In genomic region chr1:8226747-8227146, GRCh38 we compare ENCODE assay signal across 19 cellular contexts.
DNase-seq lines count a peak whose midpoint lies in the region; ATAC-seq, FAIRE-seq and TF ChIP-seq lines count a peak whose summit lies in the region.
"Had no signal": no experiment of that assay in that cellular context is flagged by ENCODE, and none has a peak within 500 bp of the region (broad histone marks: within the 10 kb centered on the region; RNA-seq: fewer than 3 reads in every experiment).

No MANE protein-coding gene starts in this region.

- H2BK20ac ChIP-seq in H9 (ENCODE audit: low read depth, low read length, poor library complexity, severe bottlenecking), result no peak overlapping the region

- H2BK5ac ChIP-seq in H9 (ENCODE audit: insufficient read length, low read length), result no peak overlapping the region

- H3K27me3 ChIP-seq in H9 (ENCODE audit: insufficient read depth, low read length), result no peaks in the 10 kb centered on the region
- no peaks in the 10 kb centered on the region for H3K27me3 ChIP-seq in Panc1 (ENCODE audit: control insufficient read depth, insufficient read depth, low read length)
- no peaks in the 10 kb centered on the region for H3K27me3 ChIP-seq in endothelial cell of umbilical vein (ENCODE audit: control insufficient read depth in 2 of 2, insufficient read depth in 2 of 2, low read length in 2 of 2)
- H3K27me3 ChIP-seq in PC-3 (ENCODE audit: low read length), result no peaks in the 10 kb centered on the region
- H3K27me3 ChIP-seq: BE2C, SJCRH30 had no signal

- no peak overlapping the region for H3K14ac ChIP-seq in H9 (ENCODE audit: insufficient read depth, low read length)

- H3K4me1 Mint-ChIP-seq in H9 (peaks cover 17 to 25% of the 10 kb centered on the region in 2 experiments), CD14-positive monocyte (peaks cover 34% of the 10 kb centered on the region)
- peaks cover 12% of the 10 kb centered on the region for H3K4me1 Mint-ChIP-seq in stimulated activated effector memory CD8-positive, alpha-beta T cell treated with anti-CD3 and anti-CD28 coated beads, Interleukin-12 subunit alpha, Interleukin-12 subunit beta, amount 100 ng/mL, for 72 hours

- peaks cover 2 to 16% (median 11%) of the 10 kb centered on the region in 3 experiments; a peak in 5 of 7 replicates for H3K36me3 Mint-ChIP-seq in H9 (ENCODE audit: insufficient read depth in 1 of 3, low read depth in 3 of 3)
- H3K36me3 Mint-ChIP-seq in stimulated activated effector memory CD8-positive, alpha-beta T cell treated with anti-CD3 and anti-CD28 coated beads, Interleukin-12 subunit alpha, Interleukin-12 subunit beta, amount 100 ng/mL, for 72 hours, result no peaks in the 10 kb centered on the region
- peaks cover 1 to 3% of the 10 kb centered on the region in 2 donors for H3K36me3 Mint-ChIP-seq in CD14-positive monocyte
- H3K36me3 Mint-ChIP-seq: CD8-positive, alpha-beta T cell had no signal

- CTCF ChIA-PET in Panc1 (lab: Charles Lee), result no interaction called here
- CTCF ChIA-PET in endothelial cell of umbilical vein (lab: Charles Lee), result no interaction called here
- CTCF ChIA-PET in PC-3 (lab: Charles Lee), result no interaction called here

- H3T11ph ChIP-seq in H9 (ENCODE audit: low read length), result no peak overlapping the region

- H3K36me3 ChIP-seq in Panc1 (ENCODE audit: control insufficient read depth, insufficient read depth, low read length) (no peaks in the 10 kb centered on the region), endothelial cell of umbilical vein (ENCODE audit: control insufficient read depth in 2 of 2, extremely low read depth in 1 of 2, insufficient read depth in 2 of 2, low read length in 2 of 2) (no peaks in the 10 kb centered on the region), PC-3 (ENCODE audit: low read depth, low read length) (no peaks in the 10 kb centered on the region)
- H3K36me3 ChIP-seq: BE2C, SJCRH30 had no signal

- H4K20me1 ChIP-seq in H9 (ENCODE audit: control insufficient read depth, insufficient read depth, insufficient read length), result no peaks in the 10 kb centered on the region
- H4K20me1 ChIP-seq in endothelial cell of umbilical vein (replicated peaks; ENCODE audit: control insufficient read depth, extremely low read depth, insufficient read depth, low read length), result no peaks in the 10 kb centered on the region
- H4K20me1 ChIP-seq in PC-3 (ENCODE audit: low read length), result no peaks in the 10 kb centered on the region

- TF ChIP-seq POLR2A in endothelial cell of umbilical vein (IDR thresholded peaks at IDR 0.05; ENCODE audit: low read depth, low read length), result no peak

- H3F3A ChIP-seq in PC-3 (ENCODE audit: low read length, unreplicated experiment), result no peaks in the 10 kb centered on the region

- H2AFZ ChIP-seq in H9 (ENCODE audit: low read length) (no peak overlapping the region), endothelial cell of umbilical vein (ENCODE audit: low read depth, low read length) (no peak overlapping the region), PC-3 (ENCODE audit: low read length) (no peak overlapping the region)

- TF ChIP-seq CTCF in H9 (conservative IDR thresholded peaks at IDR 0.05) (no peak), Panc1 (IDR thresholded peaks at IDR 0.05) (no peak), endothelial cell of umbilical vein (IDR thresholded peaks at IDR 0.05; ENCODE audit: extremely low read depth in 1 of 2, insufficient read depth in 1 of 2, low read depth in 1 of 2, low read length in 2 of 2) (no peak), CD14-positive monocyte (IDR thresholded peaks at IDR 0.05) (no peak), PC-3 (conservative IDR thresholded peaks at IDR 0.05; ENCODE audit: low read depth, low read length) (no peak)

- H3K18ac ChIP-seq in H9 (ENCODE audit: insufficient read length, low read depth, low read length), result no peak overlapping the region

- H3K9me3 Mint-ChIP-seq in H9 (peaks cover 15 to 17% of the 10 kb centered on the region in 2 experiments), CD14-positive monocyte (peaks cover 7 to 11% (median 10%) of the 10 kb centered on the region in 7 donors)
- peaks cover 5% of the 10 kb centered on the region for H3K9me3 Mint-ChIP-seq in stimulated activated effector memory CD8-positive, alpha-beta T cell treated with anti-CD3 and anti-CD28 coated beads, Interleukin-12 subunit alpha, Interleukin-12 subunit beta, amount 100 ng/mL, for 72 hours

- H2BK12ac ChIP-seq in H9 (ENCODE audit: insufficient read length, low read depth, low read length), result no peak overlapping the region

- H4K8ac ChIP-seq in H9 (replicated peaks; ENCODE audit: insufficient read length, low read depth, low read length), result no peak overlapping the region

- H3K4me3 Mint-ChIP-seq in H9, result no peak overlapping the region
- no peak overlapping the region for H3K4me3 Mint-ChIP-seq in stimulated activated effector memory CD8-positive, alpha-beta T cell treated with anti-CD3 and anti-CD28 coated beads, Interleukin-12 subunit alpha, Interleukin-12 subunit beta, amount 100 ng/mL, for 72 hours
- no peak overlapping the region for H3K4me3 Mint-ChIP-seq in CD14-positive monocyte
- H3K4me3 Mint-ChIP-seq: CD8-positive, alpha-beta T cell had no signal

- no peak overlapping the region for H4K91ac ChIP-seq in H9 (ENCODE audit: insufficient read length, low read depth, low read length)

- H3K4me2 ChIP-seq in H9 (ENCODE audit: insufficient read depth, insufficient read length, low read length) (no peak overlapping the region), endothelial cell of umbilical vein (ENCODE audit: insufficient read depth, low read length) (no peak overlapping the region), PC-3 (ENCODE audit: low read length) (no peak overlapping the region)

- no peak overlapping the region for H3K27ac ChIP-seq in H9 (ENCODE audit: insufficient read length, low read depth, low read length)
- H3K27ac ChIP-seq in Panc1 (ENCODE audit: low read length), result peak overlapping the region; percentile 82
- H3K27ac ChIP-seq in endothelial cell of umbilical vein (ENCODE audit: insufficient read depth, low read depth, low read length), result no peak overlapping the region
- H3K27ac ChIP-seq in PC-3 (ENCODE audit: low read length), result no peak overlapping the region
- H3K27ac ChIP-seq: SJCRH30 had no signal

- H3K4ac ChIP-seq in H9 (ENCODE audit: low read depth, low read length), result no peak overlapping the region

- no peak overlapping the region for H4K5ac ChIP-seq in H9 (ENCODE audit: insufficient read length, low read depth, low read length)

- POLR2A ChIA-PET in Panc1 (lab: Charles Lee) (no interaction called here), endothelial cell of umbilical vein (lab: Charles Lee) (interaction anchor here (0.6 kb wide), 1 partner anchor 269 kb away, joined by 4 read pairs; no protein-coding TSS in a partner anchor), PC-3 (lab: Charles Lee; ENCODE audit: unreplicated experiment) (no interaction called here)

- H3K9ac ChIP-seq in H9 (ENCODE audit: extremely low read depth, insufficient read length, low read length) (no peak overlapping the region), endothelial cell of umbilical vein (replicated peaks; ENCODE audit: extremely low read depth, insufficient read depth, low read length) (no peak overlapping the region), PC-3 (ENCODE audit: low read length) (no peak overlapping the region)

- no peak overlapping the region for H2BK15ac ChIP-seq in H9 (ENCODE audit: low read depth, low read length)

- BruUV-seq in Panc1 (replicated peaks; lab: Mats Ljungman, UMichigan), result no TSS peak
- BruUV-seq in endothelial cell of umbilical vein (replicated peaks; lab: Mats Ljungman, UMichigan), result no TSS peak
- BruUV-seq in PC-3 (replicated peaks; lab: Mats Ljungman, UMichigan), result no TSS peak

- FAIRE-seq in endothelial cell of umbilical vein (lab: Jason Lieb, UNC), result no peak
- FAIRE-seq: D721Med, G401.6, GM12892, H1 had no signal

- no peak overlapping the region for H2BK120ac ChIP-seq in H9 (ENCODE audit: low read depth, low read length, poor library complexity, severe bottlenecking)

- no peak overlapping the region for H3K23ac ChIP-seq in H9 (ENCODE audit: insufficient read length, low read depth, low read length)

- H3K9me3 ChIP-seq in H9 (ENCODE audit: control insufficient read depth, low read depth, low read length) (no peaks in the 10 kb centered on the region), Panc1 (ENCODE audit: control insufficient read depth, insufficient read depth, low read depth, low read length) (no peaks in the 10 kb centered on the region; the same call in 1 of the 2 replicates), endothelial cell of umbilical vein (replicated peaks; ENCODE audit: control insufficient read depth, insufficient read depth, low read length) (no peaks in the 10 kb centered on the region), PC-3 (ENCODE audit: low read length) (no peaks in the 10 kb centered on the region)
- H3K9me3 ChIP-seq: BE2C had no signal

- intact Hi-C loops in Panc1 (cut with micrococcal nuclease; ENCODE audit: unreplicated experiment), result no loop called here
- intact Hi-C loops in endothelial cell of umbilical vein (cut with micrococcal nuclease), result no loop called here
- intact Hi-C loops in CD14-positive monocyte (cut with micrococcal nuclease), result loop anchor here (5.0 to 10.0 kb wide), 2 partner anchors 58 to 129 kb away; no protein-coding TSS in a partner anchor
- intact Hi-C loops in PC-3 (cut with micrococcal nuclease), result no loop called here

- no peaks in the 10 kb centered on the region for H3K23me2 ChIP-seq in H9 (ENCODE audit: insufficient read length, low read depth, low read length, poor library complexity, severe bottlenecking)

- ATAC-seq in Panc1 (no peak), PC-3 (no peak; the same call in 1 of the 2 replicates)
- peak; percentile 31 for ATAC-seq in stimulated activated effector memory CD8-positive, alpha-beta T cell treated with anti-CD3 and anti-CD28 coated beads, Interleukin-12 subunit alpha, Interleukin-12 subunit beta, amount 100 ng/mL, for 72 hours
- ATAC-seq: CD8-positive, alpha-beta T cell had no signal

- no peak overlapping the region for H3K56ac ChIP-seq in H9 (ENCODE audit: insufficient read length, low read depth, low read length)

- dilution Hi-C loops in endothelial cell of umbilical vein (cut with MboI; ENCODE audit: extremely low pct_ligation_motif_present, low sequenced_read_pairs), result no loop called here

- in situ Hi-C loops in Panc1 (cut with HindIII; ENCODE audit: low pct_unique_long_range_greater_than_20kb, low sequenced_read_pairs), result no loop called here

- no CpG with 5 or more reads among the region's 5 CpGs for WGBS in H9 (ENCODE audit: extremely low coverage, insufficient read length, low lambda C conversion rate)

- H3K4me3 ChIP-seq in Panc1 (ENCODE audit: low read depth in 2 of 2, low read length in 2 of 2) (no peak overlapping the region), endothelial cell of umbilical vein (replicated peaks in 1 of 3; ENCODE audit: insufficient read depth in 1 of 3, low read depth in 1 of 3, low read length in 3 of 3) (no peak overlapping the region), PC-3 (ENCODE audit: low read length) (no peak overlapping the region)
- H3K4me3 ChIP-seq: SJCRH30 had no signal

- H3K27ac Mint-ChIP-seq in H9 (no peak overlapping the region), CD14-positive monocyte (peak overlapping the region in 3 of 7 donors; percentile 46 to 68 (median 60))
- H3K27ac Mint-ChIP-seq in stimulated activated effector memory CD8-positive, alpha-beta T cell treated with anti-CD3 and anti-CD28 coated beads, Interleukin-12 subunit alpha, Interleukin-12 subunit beta, amount 100 ng/mL, for 72 hours, result no peak overlapping the region
- H3K27ac Mint-ChIP-seq: CD8-positive, alpha-beta T cell had no signal

- H3K4me1 ChIP-seq in H9 (ENCODE audit: insufficient read depth, low read length), result no peaks in the 10 kb centered on the region; the same call in 1 of the 2 replicates
- H3K4me1 ChIP-seq in Panc1 (ENCODE audit: control insufficient read depth, insufficient read depth, low read length), result peaks cover 6% of the 10 kb centered on the region
- peaks cover 7% of the 10 kb centered on the region for H3K4me1 ChIP-seq in endothelial cell of umbilical vein (ENCODE audit: control insufficient read depth, extremely low read depth, insufficient read depth, low read length)
- H3K4me1 ChIP-seq in PC-3 (ENCODE audit: insufficient read depth, low read length), result peaks cover 8% of the 10 kb centered on the region
- H3K4me1 ChIP-seq: BE2C had no signal

- H3K27me3 Mint-ChIP-seq in H9 (ENCODE audit: low read depth), result peaks cover 16% of the 10 kb centered on the region
- H3K27me3 Mint-ChIP-seq in CD14-positive monocyte (ENCODE audit: low read depth in 3 of 3), result peaks cover 14 to 17% (median 16%) of the 10 kb centered on the region in 3 donors

- H3K79me1 ChIP-seq in H9 (ENCODE audit: insufficient read depth, low read depth, low read length, poor library complexity, severe bottlenecking), result no peaks in the 10 kb centered on the region

- H3K9me1 ChIP-seq in endothelial cell of umbilical vein (replicated peaks; ENCODE audit: control insufficient read depth, extremely low read depth, insufficient read depth, low read length), result no peaks in the 10 kb centered on the region

- H2AK5ac ChIP-seq in H9 (ENCODE audit: insufficient read length, low read length), result no peak overlapping the region

- H3K79me2 ChIP-seq in H9 (ENCODE audit: insufficient read depth, low read length) (no peaks in the 10 kb centered on the region), endothelial cell of umbilical vein (ENCODE audit: control insufficient read depth, insufficient read depth, low read length) (no peaks in the 10 kb centered on the region), PC-3 (ENCODE audit: low read length) (no peaks in the 10 kb centered on the region)

- DNase-seq in H9, result peak; percentile 57
- DNase-seq in Panc1 (ENCODE audit: low read depth, low spot score), result no peak
- DNase-seq in endothelial cell of umbilical vein (ENCODE audit: low read depth, low spot score), result peak; percentile 32
- no peak for DNase-seq in stimulated activated effector memory CD8-positive, alpha-beta T cell treated with anti-CD3 and anti-CD28 coated beads, Interleukin-12 subunit alpha, Interleukin-12 subunit beta, amount 100 ng/mL, for 72 hours (ENCODE audit: low spot score in 2 of 2)
- no peak for DNase-seq in CD14-positive monocyte (ENCODE audit: low spot score)
- DNase-seq in PC-3, result no peak
- no peak for DNase-seq in NCI-H226
- DNase-seq: BE2C; CD8-positive, alpha-beta T cell; DMS79 treated with DMSO at 0.1 percent for 48 hours; Karpas-422; NCI-H1105 treated with DMSO at 0.1 percent for 48 hours; NCI-H187 treated with DMSO at 0.1 percent for 48 hours; NCI-H82 had no signal

- no peaks in the 10 kb centered on the region for H3K9me2 ChIP-seq in PC-3 (replicated peaks; ENCODE audit: low read length)

Comparison
In these comparisons a context has a peak if more than half of its experiments do, and no peak if none do; other contexts are left out.
1. DNase-seq: peak in H9 (single experiment) and endothelial cell of umbilical vein (single experiment); none in Panc1 (single experiment), stimulated activated effector memory CD8-positive, alpha-beta T cell treated with anti-CD3 and anti-CD28 coated beads, Interleukin-12 subunit alpha, Interleukin-12 subunit beta, amount 100 ng/mL, for 72 hours (0 of 2), CD14-positive monocyte (single experiment), PC-3 (single experiment) and NCI-H226 (single experiment).
2. intact Hi-C loops: an anchor here in CD14-positive monocyte (5.0 to 10.0 kb wide); none called in Panc1, endothelial cell of umbilical vein and PC-3.